Comparison of ENCODE assay signal across 1 cellular context in genomic region chr12:132207083-132207775, GRCh38.
TF ChIP-seq lines count a peak whose summit lies in the region.

No MANE protein-coding gene starts in this region.

TF ChIP-seq in WTC11, 78 proteins besides CTCF, POLR2A, EP300 and RAD21 (continued from another document):
- no peak for TF ChIP-seq AFF4 (CRISPR knock-in tag; IDR thresholded peaks at IDR 0.05; ENCODE audit: borderline replicate concordance)
- no peak for TF ChIP-seq KAT7 (CRISPR knock-in tag; IDR thresholded peaks at IDR 0.05; ENCODE audit: borderline replicate concordance)
